In the genomic region with DNA sequence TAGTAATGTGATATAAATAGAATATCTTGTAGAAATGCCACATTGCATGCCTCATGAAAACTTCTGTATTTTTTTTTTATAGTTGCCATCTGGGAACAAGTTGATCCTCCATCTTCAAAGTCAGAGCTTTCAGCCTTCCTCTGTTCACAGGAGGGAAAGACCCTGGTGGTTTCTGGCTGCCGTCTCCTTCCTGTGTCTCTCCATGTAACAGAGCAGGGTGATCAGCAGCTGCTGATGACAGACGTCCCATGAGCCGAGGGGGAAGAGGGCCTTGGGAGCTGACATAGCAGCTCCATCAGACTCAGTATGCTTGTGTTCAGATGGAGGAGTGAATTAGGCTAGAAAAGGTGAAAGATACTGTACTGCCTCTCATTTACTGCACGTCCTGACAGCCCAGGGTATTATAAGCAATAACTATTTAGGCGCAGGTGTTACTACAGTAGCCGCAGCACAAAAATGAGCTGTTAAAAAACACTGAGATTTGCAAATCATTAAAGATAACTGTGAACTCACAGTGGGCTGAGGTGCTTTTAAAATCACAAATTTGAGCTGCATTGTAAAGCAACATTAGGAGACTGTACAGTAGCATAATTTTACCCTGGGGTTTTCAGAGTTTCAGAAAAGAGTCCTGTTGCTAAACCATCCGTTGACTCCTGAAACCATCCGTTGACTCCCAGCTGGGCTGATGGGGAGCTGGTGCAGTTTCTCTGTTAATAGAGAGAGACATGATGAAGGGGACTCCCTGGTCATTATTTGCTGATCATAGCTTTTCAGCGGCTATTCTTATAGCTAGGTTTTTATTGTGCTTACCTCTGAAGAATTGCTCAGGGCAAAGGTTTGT, we compare ENCODE assay signal across 16 cellular contexts.
DNase-seq lines count a peak whose midpoint lies in the region; ATAC-seq and TF ChIP-seq lines count a peak whose summit lies in the region.
"Had no signal": no experiment of that assay in that cellular context is flagged by ENCODE, and none has a peak within 500 bp of the region (broad histone marks: within the 10 kb centered on the region; RNA-seq: fewer than 3 reads in every experiment).

No MANE protein-coding gene starts in this region.

- H3K27me3 ChIP-seq in prostate gland (replicated peaks; ENCODE audit: insufficient read depth) (no peaks in the 10 kb centered on the region), Peyer's patch (no peaks in the 10 kb centered on the region)
- H3K27me3 ChIP-seq: thyroid gland had no signal

- no peak for TF ChIP-seq POLR2A in prostate gland (IDR thresholded peaks at IDR 0.05)
- TF ChIP-seq POLR2A in Peyer's patch (IDR thresholded peaks at IDR 0.05) = no peak

- no peak for TF ChIP-seq CTCF in GM12865 (IDR thresholded peaks at IDR 0.05; ENCODE audit: insufficient read depth, low read depth, low read length, missing control alignments)
- no peak for TF ChIP-seq CTCF in prostate gland (IDR thresholded peaks at IDR 0.05)
- TF ChIP-seq CTCF in Peyer's patch (IDR thresholded peaks at IDR 0.05) = no peak

- H3K4me3 ChIP-seq in GM12865 (ENCODE audit: low read depth, low read length) (no peak overlapping the region), prostate gland (no peak overlapping the region), Peyer's patch (no peak overlapping the region)
- H3K4me3 ChIP-seq: K562, mucosa of descending colon, thyroid gland had no signal

- H3K27ac ChIP-seq in prostate gland (no peak overlapping the region), Peyer's patch (no peak overlapping the region)
- H3K27ac ChIP-seq: RWPE1, thyroid gland had no signal

- ATAC-seq in GM18909 (IDR thresholded peaks at IDR 0.05; ENCODE audit: poor library complexity, unreplicated experiment) (peak; percentile 68), HG02678 (IDR thresholded peaks at IDR 0.05; ENCODE audit: unreplicated experiment) (peak; percentile 69)
- ATAC-seq: K562, mucosa of descending colon had no signal

- no peaks in the 10 kb centered on the region for H3K4me1 ChIP-seq in prostate gland (replicated peaks)
- no peaks in the 10 kb centered on the region for H3K4me1 ChIP-seq in Peyer's patch
- H3K4me1 ChIP-seq: Caco-2 had no signal

- intact Hi-C loops in prostate gland (cut with DNase I) = no loop called here

- H3K9me3 ChIP-seq in prostate gland (no peaks in the 10 kb centered on the region), Peyer's patch (no peaks in the 10 kb centered on the region)
- H3K9me3 ChIP-seq: Caco-2, mucosa of descending colon, thyroid gland had no signal

- DNase-seq in GM12865 (ENCODE audit: low read depth) = peak; percentile 41
- DNase-seq in NCI-H2227 (lab: John Stamatoyannopoulos, UW; ENCODE audit: unreplicated experiment) = peak; percentile 21
- DNase-seq in NCI-H146 treated with DMSO at 0.1 percent for 48 hours (lab: John Stamatoyannopoulos, UW; ENCODE audit: unreplicated experiment) = no peak
- DNase-seq in prostate gland (ENCODE audit: low spot score) = no peak
- no peak for DNase-seq in Peyer's patch
- no peak for DNase-seq in amygdala (lab: John Stamatoyannopoulos, UW)
- DNase-seq: activated gamma-delta T cell; Caco-2; mucosa of descending colon; NCI-H1048; stimulated activated CD4-positive, alpha-beta T cell treated with anti-CD3 and anti-CD28 coated beads, Interleukin-4, amount 100 ng/mL, for 24 hours; thyroid gland had no signal

- H3K36me3 ChIP-seq in prostate gland (no peaks in the 10 kb centered on the region), Peyer's patch (no peaks in the 10 kb centered on the region)
- H3K36me3 ChIP-seq: thyroid gland had no signal

- WGBS in prostate gland = 66% methylated on average over 9 of the region's 9 CpGs

Comparison
In these comparisons a context has a peak if more than half of its experiments do, and no peak if none do; other contexts are left out.
1. DNase-seq: peak in GM12865 (single experiment) and NCI-H2227 (single experiment); none in NCI-H146 treated with DMSO at 0.1 percent for 48 hours (single experiment), prostate gland (single experiment), Peyer's patch (0 of 3) and amygdala (0 of 56).